Comparison of ENCODE assay signal across 17 cellular contexts in genomic region chr12:92365333-92365732, GRCh38.
DNase-seq lines count a peak whose midpoint lies in the region; ATAC-seq, FAIRE-seq and TF ChIP-seq lines count a peak whose summit lies in the region.
"Had no signal": no experiment of that assay in that cellular context is flagged by ENCODE, and none has a peak within 500 bp of the region (broad histone marks: within the 10 kb centered on the region; RNA-seq: fewer than 3 reads in every experiment).

No MANE protein-coding gene starts in this region.

- DNase-seq in pancreas = no peak
- DNase-seq in foreskin melanocyte = no peak
- no peak for DNase-seq in MCF 10A (ENCODE audit: unreplicated experiment)
- DNase-seq: activated CD4-positive, CD25-positive, alpha-beta regulatory T cell; activated effector memory CD4-positive, alpha-beta T cell treated with Interleukin-2 at 50 U/mL for 16 hours; anterior cingulate cortex; GM23248; KG1; mammary epithelial cell; NCI-H510A; stimulated activated CD4-positive, alpha-beta T cell treated with anti-CD3 and anti-CD28 coated beads, Interleukin-15, amount 100 ng/mL, for 24 hours; stimulated activated naive CD4-positive, alpha-beta T cell had no signal

- intact Hi-C loops in pancreas (cut with DNase I) = no loop called here
- intact Hi-C loops in MCF 10A (cut with micrococcal nuclease) = no loop called here

- no peak overlapping the region for H3K4me3 Mint-ChIP-seq in MCF 10A (ENCODE audit: unreplicated experiment)
- H3K4me3 Mint-ChIP-seq: type B pancreatic cell had no signal

- no TSS peak for BruUV-seq in MCF 10A (replicated peaks; lab: Mats Ljungman, UMichigan)

- H3K27me3 ChIP-seq in DOHH2 (ENCODE audit: control insufficient read depth, low read length) (no peaks in the 10 kb centered on the region), pancreas (no peaks in the 10 kb centered on the region)

- 89 to 93% methylated on average over 1 of the region's 1 CpG for WGBS in pancreas, 2 donors

- peak overlapping the region; percentile 78 for H3K4me2 ChIP-seq in DOHH2 (ENCODE audit: low read length)

- H3K4me1 ChIP-seq in DOHH2 (ENCODE audit: control insufficient read depth, low read length) (peaks cover 64% of the 10 kb centered on the region), pancreas (peaks cover 0 to 14% (median 3%) of the 10 kb centered on the region in 3 donors)

- POLR2A ChIA-PET in MCF 10A (lab: Yijun Ruan, JAX) = no interaction called here

- no peaks in the 10 kb centered on the region for H3K9me2 ChIP-seq in DOHH2 (replicated peaks; ENCODE audit: control insufficient read depth, low read length)

- H3K79me2 ChIP-seq in DOHH2 (ENCODE audit: control insufficient read depth, low read length) = no peaks in the 10 kb centered on the region

- CTCF ChIA-PET in MCF 10A (lab: Yijun Ruan, JAX) = no interaction called here

- peak overlapping the region; percentile 93 for H3K27ac ChIP-seq in DOHH2 (ENCODE audit: low read depth, low read length)
- H3K27ac ChIP-seq in pancreas = no peak overlapping the region
- H3K27ac ChIP-seq: GM23248 had no signal

- no peaks in the 10 kb centered on the region for H3K36me3 Mint-ChIP-seq in MCF 10A (ENCODE audit: insufficient read depth, unreplicated experiment)
- H3K36me3 Mint-ChIP-seq: type B pancreatic cell had no signal

- H4K20me1 ChIP-seq in DOHH2 (ENCODE audit: control insufficient read depth, insufficient read depth, low read depth, low read length) = no peaks in the 10 kb centered on the region

- peaks cover 17% of the 10 kb centered on the region for H3K36me3 ChIP-seq in DOHH2 (ENCODE audit: control insufficient read depth, low read length)
- H3K36me3 ChIP-seq in pancreas = no peaks in the 10 kb centered on the region

- peaks cover 15% of the 10 kb centered on the region for H3K4me1 Mint-ChIP-seq in MCF 10A (ENCODE audit: insufficient read depth, unreplicated experiment)

- H3F3A ChIP-seq in DOHH2 (ENCODE audit: control insufficient read depth, insufficient read depth) = peaks cover 32% of the 10 kb centered on the region

- H3K9me3 ChIP-seq in DOHH2 (ENCODE audit: control insufficient read depth, insufficient read depth, low read length) (peaks cover 5% of the 10 kb centered on the region; the same call in 1 of the 2 replicates), pancreas (no peaks in the 10 kb centered on the region)

- no peaks in the 10 kb centered on the region for H3K9me3 Mint-ChIP-seq in MCF 10A (ENCODE audit: unreplicated experiment)
- H3K9me3 Mint-ChIP-seq: type B pancreatic cell had no signal

- H3K27me3 Mint-ChIP-seq in MCF 10A (ENCODE audit: insufficient read depth, unreplicated experiment) = no peaks in the 10 kb centered on the region
- H3K27me3 Mint-ChIP-seq: type B pancreatic cell had no signal

- no peak for TF ChIP-seq CTCF in DOHH2 (IDR thresholded peaks at IDR 0.05; ENCODE audit: low read depth, low read length, poor library complexity, severe bottlenecking)
- no peak for TF ChIP-seq CTCF in pancreas (IDR thresholded peaks at IDR 0.05)
- no peak for TF ChIP-seq CTCF in MCF 10A (IDR thresholded peaks at IDR 0.05; ENCODE audit: unreplicated experiment)

- H3K27ac Mint-ChIP-seq in MCF 10A (ENCODE audit: low read depth, unreplicated experiment) = no peak overlapping the region
- H3K27ac Mint-ChIP-seq: type B pancreatic cell had no signal

- ATAC-seq in GM18502 (IDR thresholded peaks at IDR 0.05; ENCODE audit: poor library complexity, unreplicated experiment) = peak; percentile 30
- peak; percentile 32 for ATAC-seq in HG03469 (IDR thresholded peaks at IDR 0.05; ENCODE audit: unreplicated experiment)
- no peak for ATAC-seq in pancreas

- peak overlapping the region; percentile 35 for H3K4me3 ChIP-seq in DOHH2 (ENCODE audit: low read length)
- H3K4me3 ChIP-seq in pancreas = no peak overlapping the region
- H3K4me3 ChIP-seq: GM23248 had no signal

- FAIRE-seq in islet of Langerhans (lab: Jason Lieb, UNC) (peak; percentile 13), pancreas (lab: Jason Lieb, UNC) (no peak)

Comparison
In these comparisons a context has a peak if more than half of its experiments do, and no peak if none do; other contexts are left out.
1. ATAC-seq: peak in GM18502 (single experiment) and HG03469 (single experiment); none in pancreas (0 of 4).